In genomic region chr1:151165281-151165737, GRCh38 we compare ENCODE assay signal across 9 cellular contexts. TPM values are rescaled to one million over a fixed set of nuclear protein-coding genes. Genes with fewer than 3 reads are reported as not detected.
DNase-seq lines count a peak whose midpoint lies in the region; ATAC-seq and TF ChIP-seq lines count a peak whose summit lies in the region.
"Had no signal": no experiment of that assay in that cellular context is flagged by ENCODE, and none has a peak within 500 bp of the region (broad histone marks: within the 10 kb centered on the region; RNA-seq: fewer than 3 reads in every experiment).

No MANE protein-coding gene starts in this region.

- peak overlapping the region; percentile 84 to 96 for H3K9ac ChIP-seq in stomach smooth muscle (ENCODE audit: low read length in 2 of 2)

- no peaks in the 10 kb centered on the region for H3K9me3 ChIP-seq in left lung
- no peaks in the 10 kb centered on the region for H3K9me3 ChIP-seq in stomach smooth muscle (ENCODE audit: control insufficient read depth in 2 of 2, low read length in 2 of 2)

- H3K36me3 ChIP-seq in left lung (peaks cover 0 to 48% of the 10 kb centered on the region in 2 donors), stomach smooth muscle (ENCODE audit: control insufficient read depth in 2 of 2, insufficient read depth in 2 of 2, low read length in 2 of 2) (peaks cover 19 to 20% of the 10 kb centered on the region in 2 donors)

- H3K4me1 ChIP-seq in left lung, result peaks cover 16 to 42% of the 10 kb centered on the region in 2 donors
- H3K4me1 ChIP-seq in stomach smooth muscle (ENCODE audit: control insufficient read depth, insufficient read depth, low read length), result peaks cover 28% of the 10 kb centered on the region

- ATAC-seq in GM21423 (IDR thresholded peaks at IDR 0.05; ENCODE audit: unreplicated experiment), result peak; percentile 15
- peak; percentile 58 for ATAC-seq in left lung

- H3K4me3 ChIP-seq in AG10803 (ENCODE audit: low read length), result peak overlapping the region; percentile 98
- H3K4me3 ChIP-seq in choroid plexus epithelial cell (ENCODE audit: low read depth, low read length), result peak overlapping the region; percentile 96
- H3K4me3 ChIP-seq in left lung, result peak overlapping the region; percentile 57 to 88
- peak overlapping the region; percentile 90 to 98 for H3K4me3 ChIP-seq in stomach smooth muscle (ENCODE audit: low read length in 2 of 2)

- no peak; the same call in 1 of the 2 replicates for TF ChIP-seq CTCF in AG10803 (conservative IDR thresholded peaks at IDR 0.05; ENCODE audit: low read length)
- TF ChIP-seq CTCF in choroid plexus epithelial cell (conservative IDR thresholded peaks at IDR 0.05; ENCODE audit: low read depth, low read length), result no peak
- TF ChIP-seq CTCF in left lung (IDR thresholded peaks at IDR 0.05), result no peak

- intact Hi-C loops in left lung (cut with DNase I), result no loop called here

- DNase-seq in AG10803 (ENCODE audit: low read depth), result peak; percentile 59
- DNase-seq in NCI-H82 treated with DMSO at 0.1 percent for 48 hours (lab: John Stamatoyannopoulos, UW; ENCODE audit: unreplicated experiment), result peak; percentile 98
- peak; percentile 60 for DNase-seq in choroid plexus epithelial cell (ENCODE audit: low read depth)
- peak in 1 of 2 donors; percentile 53 for DNase-seq in left lung
- no peak for DNase-seq in UCSD-AML1 (lab: John Stamatoyannopoulos, UW; ENCODE audit: unreplicated experiment)
- no peak for DNase-seq in activated effector memory CD4-positive, alpha-beta T cell treated with anti-CD3 and anti-CD28 coated beads, Interleukin-2, amount 50 U/mL, for 16 hours

- H3K27ac ChIP-seq in left lung, result peak overlapping the region; percentile 78 to 87
- peak overlapping the region; percentile 97 for H3K27ac ChIP-seq in stomach smooth muscle (ENCODE audit: low read length)

- H3K27me3 ChIP-seq in left lung (no peaks in the 10 kb centered on the region), stomach smooth muscle (ENCODE audit: control insufficient read depth in 1 of 2, insufficient read depth in 2 of 2, low read length in 2 of 2) (no peaks in the 10 kb centered on the region)

RNA-seq across cellular contexts. Expression of gene LYSMD1, which starts 0.4 kb away (rescaled TPM):
- 1 to 10 TPM; 5.8 to 8.7 TPM for total RNA-seq in left lung

RNA-seq across cellular contexts. Expression of gene SCNM1, which starts 0.6 kb away (rescaled TPM):
- 10 to 100 TPM; 29.7 to 35.0 TPM for total RNA-seq in left lung

RNA-seq across cellular contexts. Expression of gene TNFAIP8L2, which starts 8.9 kb away (rescaled TPM):
- 10 to 100 TPM in 1 of 2 donors, 1 to 10 TPM in 1; 7.1 to 14.5 TPM for total RNA-seq in left lung

RNA-seq across cellular contexts. Expression of gene TMOD4, which starts 10.5 kb away (rescaled TPM):
- total RNA-seq in left lung, result under 1 TPM in 1 of 2 donors, not detected in 1; 0.97 TPM
- total RNA-seq: subcutaneous adipose tissue had no signal

RNA-seq across cellular contexts. Expression of gene SEMA6C, which starts 18.9 kb away (rescaled TPM):
- total RNA-seq in left lung, result 1 to 10 TPM; 3.9 to 8.9 TPM

Comparison
In these comparisons a context has a peak if more than half of its experiments do, and no peak if none do; other contexts are left out.
1. DNase-seq: peak in AG10803 (single experiment), NCI-H82 treated with DMSO at 0.1 percent for 48 hours (single experiment) and choroid plexus epithelial cell (single experiment); none in UCSD-AML1 (single experiment) and activated effector memory CD4-positive, alpha-beta T cell treated with anti-CD3 and anti-CD28 coated beads, Interleukin-2, amount 50 U/mL, for 16 hours (single experiment).
2. Peak in every context shown above with its lines, with median percentiles within 50 percentile points of each other: H3K4me3 ChIP-seq.